8 cellular contexts compared by ENCODE assay signal in genomic region chrX:13669246-13669689, GRCh38. TPM values are rescaled to one million over a fixed set of nuclear protein-coding genes. Genes with fewer than 3 reads are reported as not detected.
DNase-seq lines count a peak whose midpoint lies in the region; ATAC-seq and TF ChIP-seq lines count a peak whose summit lies in the region.

No MANE protein-coding gene starts in this region.

- H3K4me3 ChIP-seq in fibroblast of the aortic adventitia (ENCODE audit: low read depth, low read length) (no peak overlapping the region), skin epidermis (no peak overlapping the region)

- DNase-seq in NCI-H1048 (lab: John Stamatoyannopoulos, UW) (peak; percentile 74), fibroblast of the aortic adventitia (ENCODE audit: low read depth) (peak; percentile 99), substantia nigra (lab: John Stamatoyannopoulos, UW) (no peak), SW 1271 (lab: John Stamatoyannopoulos, UW) (no peak)
- DNase-seq in activated CD8-positive, alpha-beta memory T cell treated with anti-CD3 and anti-CD28 coated beads, Interleukin-2, amount 50 U/mL, for 4 hours = peak; percentile 31

- ATAC-seq in GM18498 (IDR thresholded peaks at IDR 0.05; ENCODE audit: unreplicated experiment) = peak; percentile 78
- ATAC-seq in HG02610 (IDR thresholded peaks at IDR 0.05; ENCODE audit: unreplicated experiment) = peak; percentile 77

- TF ChIP-seq CTCF in fibroblast of the aortic adventitia (IDR thresholded peaks at IDR 0.05; ENCODE audit: insufficient read depth, low read length) = no peak

- H3K27ac ChIP-seq in skin epidermis (peak overlapping the region in 11 of 21 experiments; percentile 11 to 62 (median 49)), substantia nigra (ENCODE audit: low read depth, low read length, poor library complexity, severe bottlenecking) (no peak overlapping the region)

RNA-seq across cellular contexts. Expression of gene TCEANC, which starts 16.3 kb away (rescaled TPM):
- 3.9 and 4.2 TPM in 2 replicates for total RNA-seq in fibroblast of the aortic adventitia (ENCODE audit: low replicate concordance)

RNA-seq across cellular contexts. Expression of gene RAB9A, which starts 19.7 kb away (rescaled TPM):
- total RNA-seq in fibroblast of the aortic adventitia (ENCODE audit: low replicate concordance) = 36.0 and 51.8 TPM in 2 replicates

Comparison
In these comparisons a context has a peak if more than half of its experiments do, and no peak if none do; other contexts are left out.
1. DNase-seq: peak in NCI-H1048 (single experiment), activated CD8-positive, alpha-beta memory T cell treated with anti-CD3 and anti-CD28 coated beads, Interleukin-2, amount 50 U/mL, for 4 hours (single experiment) and fibroblast of the aortic adventitia (single experiment); none in substantia nigra (0 of 49) and SW 1271 (0 of 2).